ENCODE assay signal across 27 cellular contexts in the genomic region with DNA sequence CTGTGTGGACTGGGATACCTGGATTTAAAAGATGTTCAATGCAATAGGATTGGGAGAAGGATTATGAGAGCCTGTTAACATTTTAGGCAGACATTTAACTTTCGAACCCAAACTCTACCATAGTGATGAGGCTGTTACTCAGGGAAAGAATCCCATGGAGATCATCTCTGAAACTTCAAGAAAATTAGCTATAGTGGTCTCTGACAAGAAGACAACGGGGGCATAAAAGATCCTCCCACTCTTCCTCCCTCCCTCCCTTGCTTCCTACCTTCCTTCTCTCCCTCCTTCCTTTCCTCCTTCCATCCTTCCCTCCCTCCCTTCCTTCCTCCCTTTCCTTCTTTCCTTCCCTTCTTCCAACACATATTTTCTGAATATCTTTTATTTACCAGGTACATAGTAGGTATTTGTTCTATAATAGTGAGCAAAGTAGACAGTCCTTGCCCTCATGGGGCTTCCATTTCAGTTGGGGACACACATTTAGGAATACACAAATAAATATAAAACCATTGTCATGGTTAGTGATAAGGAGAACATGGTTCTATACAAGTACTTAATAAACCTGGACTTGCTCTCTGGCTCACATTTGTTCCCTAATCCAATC.
"Had no signal": no experiment of that assay in that cellular context is flagged by ENCODE, and none has a peak within 500 bp of the region (broad histone marks: within the 10 kb centered on the region; RNA-seq: fewer than 3 reads in every experiment).

No MANE protein-coding gene starts in this region.

- H3K27ac ChIP-seq: stomach, suprapubic skin, testis, thoracic aorta, thyroid gland, tibial artery, tibial nerve, transverse colon, upper lobe of left lung, upper lobe of right lung, uterus, vagina had no signal

- H3K4me1 ChIP-seq: stomach, suprapubic skin, testis, thyroid gland, tibial artery, tibial nerve, transverse colon, upper lobe of left lung, upper lobe of right lung, uterus, vagina had no signal

- ATAC-seq: stimulated activated effector memory CD8-positive, alpha-beta T cell treated with anti-CD3 and anti-CD28 coated beads, Interleukin-12 subunit alpha, Interleukin-12 subunit beta, amount 100 ng/mL, for 72 hours; stimulated activated memory B cell treated with anti-CD40 and anti-IgM and Interleukin-4, amounts not matched to agents 10 μg/mL and 1 μg/mL and 100 μg/mL, for 72 hours; stimulated activated naive B cell treated with anti-CD40 and anti-IgM and Interleukin-4, amounts not matched to agents 10 μg/mL and 1 μg/mL and 100 μg/mL, for 72 hours; stimulated activated naive CD8-positive, alpha-beta T cell treated with anti-CD3 and anti-CD28 coated beads, Interleukin-15, amount 100 ng/mL, for 72 hours; stimulated activated naive CD8-positive, alpha-beta T cell treated with anti-CD3 and anti-CD28 coated beads, Interleukin-15, Interleukin-2, amounts not matched to agents 100 U/mL and 50 U/mL, for 24 hours; upper lobe of right lung had no signal

- FAIRE-seq: urothelium cell line had no signal

- H3K36me3 ChIP-seq: stomach, suprapubic skin, thoracic aorta, thyroid gland, tibial artery, tibial nerve, transverse colon, upper lobe of left lung, upper lobe of right lung, uterus, vagina had no signal

- H3K4me3 ChIP-seq: stomach, suprapubic skin, testis, thoracic aorta, thyroid gland, tibial artery, tibial nerve, transverse colon, upper lobe of left lung, upper lobe of right lung, uterus, vagina had no signal

- H3K9me3 ChIP-seq: stomach, suprapubic skin, testis, thoracic aorta, thyroid gland, tibial artery, tibial nerve, transverse colon, upper lobe of left lung, upper lobe of right lung, uterus, vagina had no signal

- DNase-seq: stimulated activated CD4-positive, alpha-beta T cell treated with anti-CD3 and anti-CD28 coated beads, Interleukin-2, amount 100 ng/mL, for 48 hours; stimulated activated CD4-positive, alpha-beta T cell treated with anti-CD3 and anti-CD28 coated beads, Interleukin-4, amount 100 ng/mL, for 1 hour; stimulated activated CD4-positive, alpha-beta T cell treated with anti-CD3 and anti-CD28 coated beads, Interleukin-4, amount 100 ng/mL, for 24 hours; stimulated activated CD4-positive, alpha-beta T cell treated with anti-CD3 and anti-CD28 coated beads, Interleukin-4, amount 100 ng/mL, for 4 hours; stimulated activated CD8-positive, alpha-beta memory T cell treated with anti-CD3 and anti-CD28 coated beads, Interleukin-4, amount 100 ng/mL, for 48 hours; stimulated activated naive B cell treated with anti-CD40 and anti-IgM and Interleukin-4, amounts not matched to agents 10 μg/mL and 1 μg/mL and 100 μg/mL, for 72 hours; stimulated activated naive CD4-positive, alpha-beta T cell; stimulated activated naive CD4-positive, alpha-beta T cell treated with Interleukin-2 at 50 U/mL for 16 hours; stimulated activated naive CD8-positive, alpha-beta T cell treated with anti-CD3 and anti-CD28 coated beads, Interleukin-15, amount 100 ng/mL, for 72 hours; stimulated activated naive CD8-positive, alpha-beta T cell treated with anti-CD3 and anti-CD28 coated beads, Interleukin-15, Interleukin-2, amounts not matched to agents 100 U/mL and 50 U/mL, for 24 hours; stomach; substantia nigra; testis; thyroid gland; tibial artery; transverse colon; trophoblast cell; upper lobe of left lung; upper lobe of right lung; uterus had no signal

- H3K27me3 ChIP-seq: suprapubic skin, testis, thyroid gland, tibial artery, tibial nerve, transverse colon, upper lobe of left lung, upper lobe of right lung, uterus, vagina had no signal
